21 cellular contexts compared by ENCODE assay signal in the genomic region with DNA sequence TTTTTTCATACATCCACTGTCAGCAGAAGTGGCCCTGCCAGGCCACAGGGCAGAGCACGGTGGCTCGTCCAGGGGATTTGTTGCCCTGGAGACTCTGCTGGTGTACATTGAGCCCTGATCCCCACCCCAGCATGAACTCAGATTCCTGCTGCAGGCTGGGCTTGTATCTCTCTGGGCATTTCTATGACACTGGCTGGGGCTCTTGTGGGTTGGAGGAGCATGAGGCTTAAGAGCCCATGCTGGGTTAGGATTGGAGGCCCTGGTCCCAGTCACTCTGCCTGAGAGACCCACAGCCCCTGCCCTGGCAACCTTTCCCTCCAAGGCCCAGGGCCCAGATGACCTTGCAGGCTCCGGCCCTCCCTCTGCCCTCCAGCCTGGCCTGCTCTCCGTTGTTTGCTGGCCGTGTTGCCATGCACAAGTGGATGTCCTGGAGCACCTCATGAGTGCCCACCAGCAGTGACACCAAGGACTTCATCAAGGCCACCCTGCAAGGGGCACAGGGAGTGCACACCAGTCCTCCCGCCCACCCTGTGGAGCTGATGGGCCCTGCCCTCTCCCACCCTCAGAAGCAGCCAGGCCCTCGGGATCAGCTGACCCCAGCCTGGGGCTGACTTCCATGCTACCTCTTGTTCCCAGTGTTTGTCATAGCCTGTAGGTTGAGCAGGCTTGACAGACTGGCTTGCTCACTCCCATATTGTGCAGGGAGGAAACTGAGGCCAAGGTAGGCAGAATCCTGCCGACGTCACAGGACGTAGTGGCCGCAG. TPM values are rescaled to one million over a fixed set of nuclear protein-coding genes. Genes with fewer than 3 reads are reported as not detected.
DNase-seq lines count a peak whose midpoint lies in the region; ATAC-seq, FAIRE-seq and TF ChIP-seq lines count a peak whose summit lies in the region.
"Had no signal": no experiment of that assay in that cellular context is flagged by ENCODE, and none has a peak within 500 bp of the region (broad histone marks: within the 10 kb centered on the region; RNA-seq: fewer than 3 reads in every experiment).

No MANE protein-coding gene starts in this region.

- POLR2A ChIA-PET in K562 (lab: Yijun Ruan, JAX), result interaction anchor here (1.0 to 1.6 kb wide), 4 partner anchors 8 to 20 kb away, joined by 3 to 9 read pairs (median 4); no protein-coding TSS in a partner anchor
- POLR2A ChIA-PET in activated CD4-positive, alpha-beta memory T cell treated with anti-CD3 and anti-CD28 coated beads for 36 hours (lab: Charles Lee), result no interaction called here

- H3K79me1 ChIP-seq in neuronal stem cell (ENCODE audit: low read depth, low read length), result no peaks in the 10 kb centered on the region

- no peak overlapping the region for H3K14ac ChIP-seq in neuronal stem cell (ENCODE audit: low read length)

- no peaks in the 10 kb centered on the region for H4K20me1 ChIP-seq in K562 (replicated peaks; ENCODE audit: control insufficient read depth, insufficient read depth, low read length)

- peak overlapping the region in 1 of 2 experiments; percentile 63; a peak in 1 of 4 replicates for H3K9ac ChIP-seq in K562 (ENCODE audit: insufficient read depth in 1 of 2, low read depth in 2 of 2, low read length in 2 of 2)
- H3K9ac ChIP-seq in neuronal stem cell (ENCODE audit: low read depth, low read length, poor library complexity), result peak overlapping the region; percentile 38

- H3K4me1 Mint-ChIP-seq in activated CD8-positive, alpha-beta memory T cell treated with anti-CD3 and anti-CD28 coated beads, Interleukin-2, amount 10 ng/mL, durations not matched to agents 7 days and 5 days, result no peaks in the 10 kb centered on the region
- H3K4me1 Mint-ChIP-seq in HFFc6 (ENCODE audit: low read depth), result no peaks in the 10 kb centered on the region
- no peaks in the 10 kb centered on the region for H3K4me1 Mint-ChIP-seq in activated CD4-positive, alpha-beta memory T cell treated with anti-CD3 and anti-CD28 coated beads for 36 hours (ENCODE audit: low read depth)
- H3K4me1 Mint-ChIP-seq: CD4-positive, CD25-positive, alpha-beta regulatory T cell; CD8-positive, alpha-beta memory T cell had no signal

- in situ Hi-C loops in K562 (cut with MboI), result no loop called here

- WGBS in K562 (ENCODE audit: insufficient coverage, low coverage, missing lambda C conversion rate), result 80% methylated on average over 11 of the region's 11 CpGs
- no CpG with 5 or more reads among the region's 11 CpGs for WGBS in neuronal stem cell (ENCODE audit: extremely low coverage in 2 of 2, insufficient read length in 2 of 2, insufficient replicate concordance in 1 of 2), 2 donors

- no peak for ATAC-seq in activated CD8-positive, alpha-beta memory T cell treated with anti-CD3 and anti-CD28 coated beads, Interleukin-2, amount 10 ng/mL, durations not matched to agents 7 days and 5 days
- ATAC-seq in K562 (no peak), GM18511 (IDR thresholded peaks at IDR 0.05; ENCODE audit: unreplicated experiment) (no peak), HG02884 (IDR thresholded peaks at IDR 0.05; ENCODE audit: unreplicated experiment) (no peak)
- ATAC-seq: GM12878 had no signal

- TF ChIP-seq CTCF in K562 (IDR thresholded peaks at IDR 0.05 in 2 of 3, conservative IDR thresholded peaks at IDR 0.05 in 1 of 3; ENCODE audit: insufficient read depth in 2 of 3, low read depth in 1 of 3, low read length in 3 of 3) (no peak), HFFc6 (IDR thresholded peaks at IDR 0.05) (no peak)

- H2AFZ ChIP-seq in K562 (ENCODE audit: low read depth, low read length) (no peak overlapping the region), neuronal stem cell (ENCODE audit: low read length) (no peak overlapping the region)
- H2AFZ ChIP-seq: GM23338 had no signal

- H3K18ac ChIP-seq in neuronal stem cell (ENCODE audit: low read length), result peak overlapping the region; percentile 41

- no peak overlapping the region for H4K91ac ChIP-seq in neuronal stem cell (ENCODE audit: low read depth, low read length, poor library complexity)

- no peak overlapping the region for H3K4me2 ChIP-seq in K562 (ENCODE audit: insufficient read depth, low read length)
- no peak overlapping the region for H3K4me2 ChIP-seq in neuronal stem cell (ENCODE audit: insufficient read depth, low read length, poor library complexity, severe bottlenecking)
- H3K4me2 ChIP-seq: GM23338 had no signal

- H3K36me3 ChIP-seq in K562 (ENCODE audit: control insufficient read depth, insufficient read depth, low read length), result peaks cover 5% of the 10 kb centered on the region; the same call in 1 of the 3 replicates
- no peaks in the 10 kb centered on the region for H3K36me3 ChIP-seq in neuronal stem cell (replicated peaks in 1 of 2; ENCODE audit: control insufficient read depth in 2 of 2, insufficient read depth in 2 of 2, low read length in 2 of 2)
- H3K36me3 ChIP-seq: BE2C had no signal

- H3K36me3 Mint-ChIP-seq in activated CD8-positive, alpha-beta memory T cell treated with anti-CD3 and anti-CD28 coated beads, Interleukin-2, amount 10 ng/mL, durations not matched to agents 7 days and 5 days, result no peaks in the 10 kb centered on the region
- H3K36me3 Mint-ChIP-seq in HFFc6 (ENCODE audit: low read depth), result no peaks in the 10 kb centered on the region
- H3K36me3 Mint-ChIP-seq in activated CD4-positive, alpha-beta memory T cell treated with anti-CD3 and anti-CD28 coated beads for 36 hours, result no peaks in the 10 kb centered on the region
- H3K36me3 Mint-ChIP-seq: CD4-positive, CD25-positive, alpha-beta regulatory T cell had no signal

- H3K9me1 ChIP-seq in K562 (ENCODE audit: control insufficient read depth, insufficient read depth, low read length), result peaks cover 9% of the 10 kb centered on the region

- H3K4me3 ChIP-seq in K562 (no peak overlapping the region), neuronal stem cell (ENCODE audit: low read length in 2 of 2) (no peak overlapping the region)
- H3K4me3 ChIP-seq: GM12878, GM23338 had no signal

- TF ChIP-seq POLR2A in K562 (conservative IDR thresholded peaks at IDR 0.05), result no peak

- H3K9me3 Mint-ChIP-seq in activated CD8-positive, alpha-beta memory T cell treated with anti-CD3 and anti-CD28 coated beads, Interleukin-2, amount 10 ng/mL, durations not matched to agents 7 days and 5 days (ENCODE audit: low read depth), result no peaks in the 10 kb centered on the region
- no peaks in the 10 kb centered on the region for H3K9me3 Mint-ChIP-seq in HFFc6
- no peaks in the 10 kb centered on the region for H3K9me3 Mint-ChIP-seq in activated CD4-positive, alpha-beta memory T cell treated with anti-CD3 and anti-CD28 coated beads for 36 hours

- H3K79me2 ChIP-seq in K562 (ENCODE audit: control insufficient read depth, insufficient read depth, low read length), result no peaks in the 10 kb centered on the region

- no peak overlapping the region for H3K4me3 Mint-ChIP-seq in activated CD8-positive, alpha-beta memory T cell treated with anti-CD3 and anti-CD28 coated beads, Interleukin-2, amount 10 ng/mL, durations not matched to agents 7 days and 5 days
- H3K4me3 Mint-ChIP-seq in HFFc6, result no peak overlapping the region
- H3K4me3 Mint-ChIP-seq in activated CD4-positive, alpha-beta memory T cell treated with anti-CD3 and anti-CD28 coated beads for 36 hours, result no peak overlapping the region
- H3K4me3 Mint-ChIP-seq: CD4-positive, CD25-positive, alpha-beta regulatory T cell; CD8-positive, alpha-beta memory T cell; GM23338 had no signal

- no peak overlapping the region for H2BK12ac ChIP-seq in neuronal stem cell (ENCODE audit: low read length)

- no peak overlapping the region for H4K8ac ChIP-seq in neuronal stem cell (ENCODE audit: low read depth, low read length)

- no peak overlapping the region for H2BK120ac ChIP-seq in neuronal stem cell (ENCODE audit: low read depth, low read length)

- no peak for TF ChIP-seq RAD21 in K562 (CRISPR knock-in tag; conservative IDR thresholded peaks at IDR 0.05 in 1 of 2, IDR thresholded peaks at IDR 0.05 in 1 of 2)

- peak; percentile 23 for DNase-seq in activated CD8-positive, alpha-beta memory T cell treated with anti-CD3 and anti-CD28 coated beads, Interleukin-2, amount 10 ng/mL, durations not matched to agents 7 days and 5 days
- DNase-seq in K562 (ENCODE audit: extremely low read depth in 1 of 4, low spot score in 3 of 4) (no peak), islet precursor cell (peak; percentile 38), neuronal stem cell (ENCODE audit: low spot score) (no peak), HFFc6 (no peak)
- no peak for DNase-seq in activated CD4-positive, alpha-beta memory T cell treated with anti-CD3 and anti-CD28 coated beads for 36 hours
- DNase-seq: BE2C; C1 segment of cervical spinal cord; CD4-positive, CD25-positive, alpha-beta regulatory T cell; CD8-positive, alpha-beta memory T cell; COR-L47; DMS 273 treated with DMSO at 0.1 percent for 48 hours; DND-41; EL; HCEC 1CT had no signal

- H2BK5ac ChIP-seq in neuronal stem cell (ENCODE audit: low read length), result no peak overlapping the region

- no peak overlapping the region for H3K23ac ChIP-seq in neuronal stem cell (ENCODE audit: low read depth, low read length, poor library complexity)

- no peaks in the 10 kb centered on the region for H3K27me3 Mint-ChIP-seq in activated CD8-positive, alpha-beta memory T cell treated with anti-CD3 and anti-CD28 coated beads, Interleukin-2, amount 10 ng/mL, durations not matched to agents 7 days and 5 days
- peaks cover 16% of the 10 kb centered on the region for H3K27me3 Mint-ChIP-seq in HFFc6 (ENCODE audit: insufficient read depth)
- peaks cover 2% of the 10 kb centered on the region for H3K27me3 Mint-ChIP-seq in activated CD4-positive, alpha-beta memory T cell treated with anti-CD3 and anti-CD28 coated beads for 36 hours

- peak overlapping the region; percentile 33 for H2AK5ac ChIP-seq in neuronal stem cell (ENCODE audit: low read depth, low read length)

- no peaks in the 10 kb centered on the region for H3K27me3 ChIP-seq in K562 (ENCODE audit: control insufficient read depth in 2 of 2, insufficient read depth in 2 of 2, low read length in 2 of 2)
- peaks cover 0 to 3% (median 0%) of the 10 kb centered on the region in 3 experiments for H3K27me3 ChIP-seq in neuronal stem cell (ENCODE audit: control insufficient read depth in 3 of 3, insufficient read depth in 3 of 3, low read depth in 1 of 3, low read length in 3 of 3)
- H3K27me3 ChIP-seq: BE2C had no signal

- H3K9me3 ChIP-seq in K562 (replicated peaks; ENCODE audit: control insufficient read depth, insufficient read depth, low read depth, low read length) (no peaks in the 10 kb centered on the region), neuronal stem cell (replicated peaks in 1 of 2; ENCODE audit: control insufficient read depth in 2 of 2, insufficient read depth in 1 of 2, low read depth in 1 of 2, low read length in 2 of 2) (no peaks in the 10 kb centered on the region)
- H3K9me3 ChIP-seq: BE2C had no signal

- intact Hi-C loops in K562 (cut with micrococcal nuclease), result no loop called here
- intact Hi-C loops in activated CD4-positive, alpha-beta memory T cell treated with anti-CD3 and anti-CD28 coated beads for 36 hours (cut with micrococcal nuclease), result no loop called here

- H2BK15ac ChIP-seq in neuronal stem cell (ENCODE audit: low read length), result no peak overlapping the region

- H3K4me1 ChIP-seq in K562 (replicated peaks in 1 of 2; ENCODE audit: control insufficient read depth in 2 of 2, insufficient read depth in 2 of 2, low read length in 2 of 2) (peaks cover 0 to 31% of the 10 kb centered on the region in 2 experiments; a peak in 3 of 5 replicates), neuronal stem cell (ENCODE audit: control insufficient read depth in 2 of 2, insufficient read depth in 1 of 2, low read depth in 1 of 2, low read length in 2 of 2) (peaks cover 0 to 4% of the 10 kb centered on the region in 2 donors)
- H3K4me1 ChIP-seq: BE2C had no signal

- CTCF ChIA-PET in activated CD8-positive, alpha-beta memory T cell treated with anti-CD3 and anti-CD28 coated beads, Interleukin-2, amount 10 ng/mL, durations not matched to agents 7 days and 5 days (lab: Charles Lee), result no interaction called here
- CTCF ChIA-PET in K562 (lab: Yijun Ruan, JAX; ENCODE audit: low intra/inter-chr PET ratio), result interaction anchor here (0.5 kb wide), 1 partner anchor 47 kb away, joined by 3 read pairs; no protein-coding TSS in a partner anchor
- CTCF ChIA-PET in activated CD4-positive, alpha-beta memory T cell treated with anti-CD3 and anti-CD28 coated beads for 36 hours (lab: Charles Lee), result no interaction called here

- no peak overlapping the region for H3K4ac ChIP-seq in neuronal stem cell (ENCODE audit: low read length)

- H3K27ac Mint-ChIP-seq in activated CD8-positive, alpha-beta memory T cell treated with anti-CD3 and anti-CD28 coated beads, Interleukin-2, amount 10 ng/mL, durations not matched to agents 7 days and 5 days, result no peak overlapping the region
- no peak overlapping the region for H3K27ac Mint-ChIP-seq in HFFc6
- H3K27ac Mint-ChIP-seq in activated CD4-positive, alpha-beta memory T cell treated with anti-CD3 and anti-CD28 coated beads for 36 hours, result no peak overlapping the region
- H3K27ac Mint-ChIP-seq: GM23338 had no signal

- no TSS peak for BruUV-seq in K562 (replicated peaks; lab: Mats Ljungman, UMichigan)

- H3K27ac ChIP-seq in K562 (ENCODE audit: extremely low read depth, low read depth, low read length) (no peak overlapping the region), neuronal stem cell (replicated peaks; ENCODE audit: low read length) (no peak overlapping the region)

- TF ChIP-seq EP300 in K562 (IDR thresholded peaks at IDR 0.05; ENCODE audit: low read length), result no peak

- no peak for FAIRE-seq in K562 (lab: Jason Lieb, UNC)
- FAIRE-seq: GM12878, GM19239, H54 had no signal

RNA-seq across cellular contexts. Expression of a gene that starts 58.1 kb away (rescaled TPM):
- 10 to 100 TPM; 17.9 to 24.0 TPM for total RNA-seq in activated CD8-positive, alpha-beta memory T cell treated with anti-CD3 and anti-CD28 coated beads, Interleukin-2, amount 10 ng/mL, durations not matched to agents 7 days and 5 days
- 68.7 and 76.5 TPM in 2 replicates for total RNA-seq in K562 (2011; cell fraction: chromatin; rRNA removed; ENCODE audit: low replicate concordance)
- total RNA-seq in K562 (2011; cell fraction: nucleolus; rRNA removed), result 40.7 and 42.0 TPM in 2 replicates
- total RNA-seq in K562 (2011; cell fraction: nucleoplasm; rRNA removed), result 53.5 and 72.7 TPM in 2 replicates
- 5.8 and 7.9 TPM in 2 replicates for total RNA-seq in K562 (2014; rRNA removed)
- 13.9 and 14.3 TPM in 2 replicates for total RNA-seq in K562 (2014; rRNA removed; fragmentation: Illumina TruSeq; extraction: Trizol)
- total RNA-seq in K562 (2015; rRNA removed; fragmentation: Illumina TruSeq; extraction: Trizol), result 14.0 and 15.0 TPM in 2 replicates
- total RNA-seq in K562 (2021), result 24.2 and 26.9 TPM in 2 replicates
- 10.6 and 11.8 TPM in 2 replicates for polyA plus RNA-seq in K562 (2011; rRNA removed)
- 4.0 and 6.6 TPM in 2 replicates for polyA plus RNA-seq in K562 (2011; cell fraction: cytosol; rRNA removed)
- polyA plus RNA-seq in K562 (2011; cell fraction: nucleus; rRNA removed), result 22.0 and 24.1 TPM in 2 replicates
- 6.6 and 7.6 TPM in 2 replicates for polyA plus RNA-seq in K562 (2012)
- polyA plus RNA-seq in K562 (2014; fragmentation: Illumina TruSeq; extraction: Trizol), result 9.5 and 9.9 TPM in 2 replicates
- 1 to 10 TPM; 1.2 to 1.8 TPM for polyA plus RNA-seq in K562 (2014; fragmentation: Nextera tagmentation; extraction: Ambion mirVana)
- 12.4 and 13.1 TPM in 2 replicates for polyA plus RNA-seq in K562 (2014; rRNA removed)
- polyA minus RNA-seq in K562 (2011; rRNA and poly(A)+ RNA removed), result 22.8 and 24.7 TPM in 2 replicates
- polyA minus RNA-seq in K562 (2011; cell fraction: cytosol; rRNA and poly(A)+ RNA removed), result 8.6 and 11.1 TPM in 2 replicates
- polyA minus RNA-seq in K562 (2011; cell fraction: nucleus; rRNA and poly(A)+ RNA removed), result 14.1 and 22.8 TPM in 2 replicates
- 11.3 TPM for polyA plus RNA-seq in neuronal stem cell (2013, experiment 1 of 2)
- 11.5 TPM for polyA plus RNA-seq in neuronal stem cell (2013, experiment 2 of 2)
- 10 to 100 TPM; 11.5 to 13.0 (median 12.5) TPM for total RNA-seq in HFFc6 (2021; fragmentation: NEBNext Ultra II Directional; extraction: Animal tissue kit (Norgen Biotek cat#: 25700))
- total RNA-seq in activated CD4-positive, alpha-beta memory T cell treated with anti-CD3 and anti-CD28 coated beads for 36 hours, result 10 to 100 TPM; 16.6 to 18.7 TPM

Comparison
In these comparisons a context has a peak if more than half of its experiments do, and no peak if none do; other contexts are left out.
1. DNase-seq: peak in activated CD8-positive, alpha-beta memory T cell treated with anti-CD3 and anti-CD28 coated beads, Interleukin-2, amount 10 ng/mL, durations not matched to agents 7 days and 5 days (single experiment) and islet precursor cell (single experiment); none in K562 (0 of 4), neuronal stem cell (single experiment), HFFc6 (single experiment) and activated CD4-positive, alpha-beta memory T cell treated with anti-CD3 and anti-CD28 coated beads for 36 hours (single experiment).